In the genomic region with DNA sequence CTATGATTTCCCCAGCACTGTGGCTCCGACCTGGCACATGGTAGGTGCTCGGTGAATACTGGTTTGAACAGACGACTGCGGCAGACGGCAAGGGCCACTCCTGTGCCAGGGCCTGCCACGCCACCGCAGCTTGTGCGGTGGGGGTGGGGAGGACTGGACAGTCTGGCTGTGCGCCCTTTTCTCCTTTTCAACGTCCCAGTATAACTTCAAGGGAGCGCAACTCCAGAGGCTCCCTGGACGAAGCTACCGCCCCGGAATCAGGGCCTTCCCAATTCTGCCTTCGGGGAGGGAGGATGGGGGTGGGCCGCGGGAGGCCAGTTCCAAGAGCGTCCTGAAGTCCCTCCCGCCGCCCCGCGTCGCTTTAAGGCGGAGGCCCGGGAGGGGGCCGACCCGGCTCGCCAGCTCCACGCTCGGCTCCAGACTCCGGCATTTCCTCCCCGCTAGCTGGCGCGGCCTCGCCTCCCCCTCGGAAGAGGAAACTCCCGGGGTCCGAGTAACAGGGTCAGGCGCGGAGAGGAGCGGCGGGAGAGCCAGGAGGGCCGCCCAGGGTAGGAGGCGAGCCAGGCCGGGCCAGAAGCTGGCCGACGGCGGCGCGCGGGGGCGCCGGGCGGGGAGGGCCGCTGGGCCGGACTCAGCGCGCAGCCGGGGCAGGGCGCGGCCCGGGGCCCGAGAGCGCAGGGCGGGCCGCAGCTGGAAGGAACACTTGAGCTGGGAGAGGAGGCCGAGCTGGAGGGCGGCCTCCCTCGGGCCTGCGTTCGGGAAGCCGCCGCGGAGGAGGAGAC, we compare ENCODE assay signal across 8 cellular contexts. TPM values are rescaled to one million over a fixed set of nuclear protein-coding genes. Genes with fewer than 3 reads are reported as not detected.
DNase-seq lines count a peak whose midpoint lies in the region; ATAC-seq, FAIRE-seq and TF ChIP-seq lines count a peak whose summit lies in the region.

A gene (plus strand): TSS at position 388 of the 782 bp plus-strand sequence. CDS start 498 bp downstream, outside the sequence.

- FAIRE-seq in GM12891 (lab: Jason Lieb, UNC): no peak

- H3K27me3 ChIP-seq in adrenal gland (no peaks in the 10 kb centered on the region), osteoblast (ENCODE audit: insufficient read depth, low read length) (no peaks in the 10 kb centered on the region), MM.1S (replicated peaks; ENCODE audit: insufficient read depth, low read length) (no peaks in the 10 kb centered on the region)
- peaks cover 3% of the 10 kb centered on the region for H3K27me3 ChIP-seq in CD8-positive, alpha-beta T cell (ENCODE audit: insufficient read depth, low read length)

- intact Hi-C loops in adrenal gland (cut with DNase I) (no loop called here), Right ventricle myocardium inferior (cut with DNase I) (loop anchor here (2.0 kb wide), 2 partner anchors 17 to 25 kb away; no protein-coding TSS in a partner anchor)
- intact Hi-C loops in CD8-positive, alpha-beta T cell (cut with DNase I, micrococcal nuclease): no loop called here

- H3K4me3 Mint-ChIP-seq in CD8-positive, alpha-beta T cell: no peak within 1 kb of the TSS

- H3K4me1 Mint-ChIP-seq in CD8-positive, alpha-beta T cell (ENCODE audit: low read depth): peaks cover 4% of the 10 kb centered on the region

- H3K27me3 Mint-ChIP-seq in CD8-positive, alpha-beta T cell (ENCODE audit: low read depth): peaks cover 28% of the 10 kb centered on the region

- H3K27ac ChIP-seq in adrenal gland (peak within 1 kb of the TSS; percentile 82 to 99 (median 95)), osteoblast (ENCODE audit: low read depth, low read length) (peak within 1 kb of the TSS; percentile 80), MM.1S (ENCODE audit: low read length) (no peak within 1 kb of the TSS)
- H3K27ac ChIP-seq in CD8-positive, alpha-beta T cell (ENCODE audit: low read depth, low read length): no peak within 1 kb of the TSS

- no peaks in the 10 kb centered on the region for H3K9me3 Mint-ChIP-seq in CD8-positive, alpha-beta T cell

- CTCF ChIA-PET in CD8-positive, alpha-beta T cell (lab: Charles Lee): no interaction called here

- DNase-seq in AG08395 (ENCODE audit: low spot score) (peak; percentile 92), GM12891 (ENCODE audit: insufficient read length, low spot score) (peak; percentile 58), NCI-H146 treated with DMSO at 0.1 percent for 48 hours (lab: John Stamatoyannopoulos, UW; ENCODE audit: unreplicated experiment) (peak; percentile 43), adrenal gland (peak; percentile 84 to 95 (median 93)), Right ventricle myocardium inferior (ENCODE audit: missing footprints) (peak; percentile 94), osteoblast (ENCODE audit: insufficient read length, low spot score, missing footprints) (peak; percentile 99), MM.1S (no peak)
- DNase-seq in CD8-positive, alpha-beta T cell: no peak

- TF ChIP-seq POLR2A in GM12891 (IDR thresholded peaks at IDR 0.05; ENCODE audit: low read depth, low read length): 0 out of 2 replicates have a peak, but pooled peaks have one; percentile 13
- TF ChIP-seq POLR2A in adrenal gland (IDR thresholded peaks at IDR 0.05): peak; percentile 50 to 88

- H3K9me3 ChIP-seq in adrenal gland (replicated peaks in 1 of 3) (no peaks in the 10 kb centered on the region), osteoblast (ENCODE audit: low read depth, low read length) (no peaks in the 10 kb centered on the region), MM.1S (replicated peaks; ENCODE audit: insufficient read depth, low read length) (no peaks in the 10 kb centered on the region)
- no peaks in the 10 kb centered on the region for H3K9me3 ChIP-seq in CD8-positive, alpha-beta T cell (ENCODE audit: low read length)

- H3K9me2 ChIP-seq in MM.1S (replicated peaks; ENCODE audit: insufficient read depth, low read length): no peaks in the 10 kb centered on the region

- peak within 1 kb of the TSS; percentile 97 for H2AFZ ChIP-seq in osteoblast (ENCODE audit: low read length)
- H2AFZ ChIP-seq in MM.1S (ENCODE audit: low read length): no peak within 1 kb of the TSS

- H3K79me2 ChIP-seq in osteoblast (ENCODE audit: insufficient read depth, low read length) (peaks cover 36% of the 10 kb centered on the region), MM.1S (ENCODE audit: low read length) (no peaks in the 10 kb centered on the region)

- no peak within 1 kb of the TSS for H3K27ac Mint-ChIP-seq in CD8-positive, alpha-beta T cell

- H3K4me3 ChIP-seq in adrenal gland: peak within 1 kb of the TSS in 3 of 4 donors; percentile 16 to 89 (median 58)
- H3K4me3 ChIP-seq in osteoblast (ENCODE audit: insufficient read depth, low read length): peak within 1 kb of the TSS; percentile 78
- H3K4me3 ChIP-seq in MM.1S (ENCODE audit: low read length): no peak within 1 kb of the TSS
- no peak within 1 kb of the TSS for H3K4me3 ChIP-seq in CD8-positive, alpha-beta T cell (ENCODE audit: low read depth, low read length)

- peak; percentile 93 for ATAC-seq in Right ventricle myocardium inferior
- no peak for ATAC-seq in CD8-positive, alpha-beta T cell

- H3K4me2 ChIP-seq in osteoblast (ENCODE audit: insufficient read depth, low read length) (peak within 1 kb of the TSS; percentile 93), MM.1S (ENCODE audit: low read depth, low read length) (no peak within 1 kb of the TSS)

- TF ChIP-seq CTCF in adrenal gland (IDR thresholded peaks at IDR 0.05) (peak in 2 of 6 experiments; percentile 25 to 30), osteoblast (IDR thresholded peaks at IDR 0.05; ENCODE audit: extremely low read depth, low read depth, low read length) (no peak), MM.1S (IDR thresholded peaks at IDR 0.05; ENCODE audit: low read length) (no peak)
- no peak for TF ChIP-seq CTCF in CD8-positive, alpha-beta T cell (IDR thresholded peaks at IDR 0.05)

- no peak within 1 kb of the TSS for H3K9ac ChIP-seq in MM.1S (ENCODE audit: low read length)

- POLR2A ChIA-PET in CD8-positive, alpha-beta T cell (lab: Charles Lee): no interaction called here

- H3F3A ChIP-seq in MM.1S (ENCODE audit: insufficient read depth, low read length): no peaks in the 10 kb centered on the region

- H4K20me1 ChIP-seq in osteoblast (ENCODE audit: insufficient read depth, low read length) (peaks cover 13% of the 10 kb centered on the region), MM.1S (ENCODE audit: insufficient read depth, low read length) (no peaks in the 10 kb centered on the region)

- peaks cover 0 to 11% of the 10 kb centered on the region in 2 donors for H3K36me3 ChIP-seq in adrenal gland (replicated peaks in 1 of 2)
- H3K36me3 ChIP-seq in osteoblast (ENCODE audit: insufficient read depth, low read length): peaks cover 17% of the 10 kb centered on the region
- H3K36me3 ChIP-seq in MM.1S (replicated peaks; ENCODE audit: insufficient read depth, low read length): no peaks in the 10 kb centered on the region
- no peaks in the 10 kb centered on the region for H3K36me3 ChIP-seq in CD8-positive, alpha-beta T cell (ENCODE audit: insufficient read depth, low read length)

- peaks cover 39 to 44% of the 10 kb centered on the region in 2 donors for H3K4me1 ChIP-seq in adrenal gland (replicated peaks in 1 of 2)
- H3K4me1 ChIP-seq in osteoblast (ENCODE audit: insufficient read depth, low read length): peaks cover 36% of the 10 kb centered on the region
- no peaks in the 10 kb centered on the region for H3K4me1 ChIP-seq in MM.1S (ENCODE audit: low read length)
- H3K4me1 ChIP-seq in CD8-positive, alpha-beta T cell (ENCODE audit: insufficient read depth, low read length): no peaks in the 10 kb centered on the region

- H3K36me3 Mint-ChIP-seq in CD8-positive, alpha-beta T cell: no peaks in the 10 kb centered on the region

- 0 to 2% (median 1%) methylated on average over 6 to 74 of the region's 74 CpGs for WGBS in adrenal gland, 4 donors

TF ChIP-seq in GM12891, 5 proteins besides CTCF, POLR2A, EP300 and RAD21:
- TF ChIP-seq POLR2AphosphoS5 (IDR thresholded peaks at IDR 0.05; ENCODE audit: low read depth, low read length) (no peak), POU2F2 (IDR thresholded peaks at IDR 0.05; ENCODE audit: low read depth, low read length) (no peak), SPI1 (IDR thresholded peaks at IDR 0.05; ENCODE audit: low read depth, low read length) (no peak), TAF1 (IDR thresholded peaks at IDR 0.05; ENCODE audit: low read depth, low read length) (no peak), PAX5 (IDR thresholded peaks at IDR 0.05; ENCODE audit: insufficient read depth, low read length, severe bottlenecking) (no peak)

RNA-seq across cellular contexts. Expression of the gene that starts here (rescaled TPM):
- polyA plus RNA-seq in GM12891 (2012; ENCODE audit: low read depth, missing spikeins): 0.63 TPM
- total RNA-seq in adrenal gland: 100 to 1,000 TPM in 1 of 8 donors, 10 to 100 TPM in 7; 42.7 to 121 (median 59.6) TPM
- polyA plus RNA-seq in adrenal gland: 10 to 100 TPM in 1 of 3 donors, 1 to 10 TPM in 2; 7.7 to 15.5 (median 8.9) TPM
- 15.3 TPM for total RNA-seq in Right ventricle myocardium inferior
- 58.6 and 59.4 TPM in 2 replicates for total RNA-seq in osteoblast
- under 1 TPM; 0.22 to 0.35 TPM for total RNA-seq in CD8-positive, alpha-beta T cell

Comparison
In these comparisons a context has a peak if more than half of its experiments do, and no peak if none do; other contexts are left out.
1. RNA of the gene that starts here (total RNA-seq): 42.7 to 121 TPM in adrenal gland, 58.6 to 59.4 TPM in osteoblast and 15.3 TPM in Right ventricle myocardium inferior (single experiment); 0.22 to 0.35 TPM in CD8-positive, alpha-beta T cell; every median in the first group is over 10 times any median in the second.
2. DNase-seq: peak in AG08395 (single experiment), GM12891 (single experiment), NCI-H146 treated with DMSO at 0.1 percent for 48 hours (single experiment), adrenal gland (7 of 7), Right ventricle myocardium inferior (single experiment) and osteoblast (single experiment); none in MM.1S (single experiment) and CD8-positive, alpha-beta T cell (0 of 7).
3. H3K27ac ChIP-seq: peak in adrenal gland (5 of 5) and osteoblast (single experiment); none in MM.1S (single experiment) and CD8-positive, alpha-beta T cell (single experiment).
4. H3K4me3 ChIP-seq: peak in adrenal gland (3 of 4) and osteoblast (single experiment); none in MM.1S (single experiment) and CD8-positive, alpha-beta T cell (single experiment).